ENCODE assay signal across 8 cellular contexts in the genomic region with DNA sequence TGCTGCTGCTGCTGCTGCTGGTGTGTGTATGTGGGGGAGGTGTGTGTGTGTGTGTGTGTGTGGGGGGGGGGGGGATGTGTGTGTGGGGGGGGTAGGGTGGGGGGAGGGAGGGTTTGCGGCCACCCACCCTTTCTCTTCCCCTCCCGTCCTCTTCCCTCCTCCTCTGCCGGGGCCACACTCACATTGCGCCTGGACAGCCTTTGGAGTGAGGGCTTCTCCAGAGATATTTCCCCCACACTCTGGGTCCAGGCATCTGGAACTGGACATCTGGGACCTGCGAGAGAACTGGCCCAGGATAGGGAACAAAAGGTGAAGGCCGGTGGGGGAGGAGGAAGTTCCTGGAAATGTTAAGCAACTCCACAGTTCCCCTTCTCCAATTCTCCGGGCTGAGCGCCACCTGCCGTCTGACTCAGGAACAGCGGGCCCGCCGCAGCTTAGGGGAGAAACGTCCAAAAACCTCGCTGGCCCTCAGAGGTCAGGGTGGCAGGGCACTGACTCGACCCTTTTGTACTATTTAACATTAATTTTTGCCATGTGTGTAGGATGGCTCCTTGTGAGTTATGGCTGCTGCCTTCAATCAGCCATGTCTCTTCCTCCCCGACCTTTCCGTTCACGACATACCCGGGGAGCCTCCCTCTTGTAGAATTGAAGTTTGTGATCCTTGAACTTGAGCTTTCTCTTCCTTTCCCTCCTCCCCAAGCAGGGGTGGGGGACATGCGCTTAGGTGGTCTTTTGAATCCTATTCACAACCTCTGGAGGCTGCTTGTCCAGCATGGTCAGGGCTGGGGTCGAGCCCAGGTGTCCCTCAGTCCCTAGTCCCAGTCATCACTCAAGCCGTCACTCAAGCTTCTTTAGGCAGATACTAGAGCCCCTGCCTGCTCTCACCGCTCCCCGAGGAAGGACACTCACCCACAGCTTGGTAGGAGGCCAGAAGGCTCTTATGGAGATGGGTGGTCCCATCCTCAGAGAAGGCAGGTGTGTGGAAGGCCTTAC. TPM values are rescaled to one million over a fixed set of nuclear protein-coding genes. Genes with fewer than 3 reads are reported as not detected.
DNase-seq lines count a peak whose midpoint lies in the region; ATAC-seq and TF ChIP-seq lines count a peak whose summit lies in the region.

Gene C1RL (minus strand): TSS at position 287 of the 993 bp plus-strand sequence. CDS start 34 bp downstream, at position 253.

- H3K36me3 ChIP-seq in MG63 (no peaks in the 10 kb centered on the region), SJSA1 (no peaks in the 10 kb centered on the region), neuron (ENCODE audit: insufficient read depth, low read length) (peaks cover 3% of the 10 kb centered on the region), stomach smooth muscle (ENCODE audit: control insufficient read depth in 2 of 2, insufficient read depth in 2 of 2, low read length in 2 of 2) (peaks cover 0 to 3% of the 10 kb centered on the region in 2 donors)

- H3K4me3 ChIP-seq in MG63, result peak within 1 kb of the TSS; percentile 29
- peak within 1 kb of the TSS; percentile 43 for H3K4me3 ChIP-seq in SJSA1
- peak within 1 kb of the TSS; percentile 92 for H3K4me3 ChIP-seq in neuron (ENCODE audit: low read length)
- peak within 1 kb of the TSS; percentile 89 to 93 for H3K4me3 ChIP-seq in stomach smooth muscle (ENCODE audit: low read length in 2 of 2)

- H3K4me1 ChIP-seq in SJSA1 (replicated peaks), result peaks cover 10% of the 10 kb centered on the region
- H3K4me1 ChIP-seq in foreskin keratinocyte, result peaks cover 7% of the 10 kb centered on the region
- H3K4me1 ChIP-seq in neuron (ENCODE audit: insufficient read depth, low read length), result peaks cover 10% of the 10 kb centered on the region
- peaks cover 22% of the 10 kb centered on the region for H3K4me1 ChIP-seq in stomach smooth muscle (ENCODE audit: control insufficient read depth, insufficient read depth, low read length)

- TF ChIP-seq CTCF in GM13977 (IDR thresholded peaks at IDR 0.05; ENCODE audit: extremely low read depth, insufficient read depth, missing control alignments) (peak; percentile 95), foreskin keratinocyte (conservative IDR thresholded peaks at IDR 0.05) (peak; percentile 93)

- H3K27ac ChIP-seq in SJSA1 (peak within 1 kb of the TSS; percentile 76), foreskin keratinocyte (peak within 1 kb of the TSS; percentile 78), stomach smooth muscle (ENCODE audit: low read length) (peak within 1 kb of the TSS; percentile 94)

- in situ Hi-C loops in GM13977 (cut with MboI; ENCODE audit: low pct_unique_long_range_greater_than_20kb, low sequenced_read_pairs, unreplicated experiment), result loop anchor here (25.0 kb wide), 1 partner anchor 172 kb away; the partner anchor contains the start of genes ATN1, C12orf57 and RNU7-1

- DNase-seq in GM13977 (ENCODE audit: low spot score), result peak; percentile 64
- DNase-seq in MG63, result peak; percentile 74
- peak; percentile 85 for DNase-seq in SJSA1 (ENCODE audit: low read depth in 1 of 2, low spot score in 2 of 2)
- peak; percentile 75 for DNase-seq in activated gamma-delta T cell treated with anti-CD3 and anti-CD28 coated beads, Interleukin-2, amount 50 U/mL, for 16 hours (ENCODE audit: low read depth)
- peak; percentile 55 to 72 for DNase-seq in foreskin keratinocyte

- ATAC-seq in foreskin keratinocyte (peak; percentile 48), HG02763 (IDR thresholded peaks at IDR 0.05; ENCODE audit: unreplicated experiment) (no peak)

- peak within 1 kb of the TSS; percentile 93 for H3K9ac ChIP-seq in stomach smooth muscle (ENCODE audit: low read length in 2 of 2)

- H2AFZ ChIP-seq in neuron (ENCODE audit: low read depth, low read length), result peak within 1 kb of the TSS; percentile 83

- H3K27me3 ChIP-seq in MG63 (no peaks in the 10 kb centered on the region), SJSA1 (replicated peaks) (no peaks in the 10 kb centered on the region), foreskin keratinocyte (no peaks in the 10 kb centered on the region), neuron (ENCODE audit: insufficient read depth, low read length) (no peaks in the 10 kb centered on the region), stomach smooth muscle (ENCODE audit: control insufficient read depth in 1 of 2, insufficient read depth in 2 of 2, low read length in 2 of 2) (no peaks in the 10 kb centered on the region)

- peaks cover 6% of the 10 kb centered on the region; the same call in 1 of the 2 replicates for H3K9me3 ChIP-seq in MG63
- H3K9me3 ChIP-seq in SJSA1 (replicated peaks), result peaks cover 3% of the 10 kb centered on the region; the same call in 1 of the 2 replicates
- peaks cover 2% of the 10 kb centered on the region for H3K9me3 ChIP-seq in neuron (ENCODE audit: low read length)
- H3K9me3 ChIP-seq in stomach smooth muscle (ENCODE audit: control insufficient read depth in 2 of 2, low read length in 2 of 2), result no peaks in the 10 kb centered on the region

RNA-seq across cellular contexts. Expression of gene C1RL, which starts in this region (rescaled TPM):
- 0.32 and 3.7 TPM in 2 replicates for total RNA-seq in MG63 (2014; rRNA removed; shearing (Covaris generic); ENCODE audit: low replicate concordance)
- 0.63 and 2.5 TPM in 2 replicates for total RNA-seq in SJSA1 (2014; rRNA removed; shearing (Covaris generic))
- 11.3 and 13.4 TPM in 2 replicates for total RNA-seq in foreskin keratinocyte
- 5.7 and 5.9 TPM in 2 replicates for polyA plus RNA-seq in foreskin keratinocyte

Comparison
In these comparisons a context has a peak if more than half of its experiments do, and no peak if none do; other contexts are left out.
1. H3K4me3 ChIP-seq: peak in every context shown above with its lines; median percentile 92 in neuron; 91 in stomach smooth muscle; 43 in SJSA1; 29 in MG63.